Comparison of ENCODE assay signal across 1 cellular context in the genomic region with DNA sequence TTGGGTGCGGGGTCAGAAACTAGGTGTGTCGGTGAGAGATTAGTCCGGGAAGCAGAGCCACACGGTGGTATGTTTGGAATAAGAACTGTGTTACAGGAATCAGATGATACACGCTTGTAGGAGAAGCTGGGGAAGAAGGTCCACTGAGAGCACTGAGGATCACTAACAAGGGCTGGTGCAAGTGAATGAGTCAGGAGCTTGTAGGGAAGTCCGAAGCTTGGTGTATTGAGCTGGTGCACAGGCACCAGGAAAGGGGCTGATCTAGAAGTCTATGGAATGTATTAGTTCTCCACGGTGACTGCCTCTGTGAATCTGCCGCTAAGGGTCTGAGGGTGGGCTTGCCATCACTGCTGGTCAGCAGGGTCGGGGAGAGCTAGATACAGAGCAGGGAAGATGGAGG.
TF ChIP-seq lines count a peak whose summit lies in the region.

No MANE protein-coding gene starts in this region.

TF ChIP-seq in HepG2, 621 proteins besides CTCF, POLR2A, EP300 and RAD21:
- TF ChIP-seq ZNF629 (CRISPR knock-in tag; conservative IDR thresholded peaks at IDR 0.05) (no peak), PLRG1 (conservative IDR thresholded peaks at IDR 0.05) (no peak), LCORL (IDR thresholded peaks at IDR 0.05) (no peak), LCORL (CRISPR knock-in tag; IDR thresholded peaks at IDR 0.05) (0 out of 2 replicates have a peak, but pooled peaks have one; percentile 26), ZMYM4 (CRISPR knock-in tag; IDR thresholded peaks at IDR 0.05) (0 out of 2 replicates have a peak, but pooled peaks have one; percentile 14)
TF ChIP-seq in HepG2: peak in this region for 2.
